ENCODE assay signal across 8 cellular contexts in genomic region chr7:55065079-55065478, GRCh38. TPM values are rescaled to one million over a fixed set of nuclear protein-coding genes. Genes with fewer than 3 reads are reported as not detected.
DNase-seq lines count a peak whose midpoint lies in the region; ATAC-seq and TF ChIP-seq lines count a peak whose summit lies in the region.

No MANE protein-coding gene starts in this region.

- TF ChIP-seq CTCF in GM13977 (IDR thresholded peaks at IDR 0.05; ENCODE audit: extremely low read depth, insufficient read depth, missing control alignments): no peak

- intact Hi-C loops in sciatic nerve (cut with DNase I): no loop called here

- peak; percentile 25 for DNase-seq in MV-4-11 (lab: John Stamatoyannopoulos, UW)
- DNase-seq in sciatic nerve (ENCODE audit: low spot score): no peak
- no peak for DNase-seq in NCI-H1694 (lab: John Stamatoyannopoulos, UW)
- DNase-seq in OCI-M2 (lab: John Stamatoyannopoulos, UW; ENCODE audit: unreplicated experiment): no peak
- DNase-seq in GM13977 (ENCODE audit: low spot score): no peak
- no peak for DNase-seq in NCI-H446 treated with DMSO at 0.1 percent for 48 hours (lab: John Stamatoyannopoulos, UW)

- in situ Hi-C loops in GM13977 (cut with MboI; ENCODE audit: low pct_unique_long_range_greater_than_20kb, low sequenced_read_pairs, unreplicated experiment): no loop called here

- ATAC-seq in GM21529 (IDR thresholded peaks at IDR 0.05; ENCODE audit: unreplicated experiment) (peak; percentile 64), esophagus mucosa (peak; percentile 91), sciatic nerve (peak; percentile 59)

RNA-seq across cellular contexts. Expression of gene EGFR, which starts 46.3 kb away (rescaled TPM):
- 101 TPM for total RNA-seq in esophagus mucosa
- total RNA-seq in sciatic nerve: 125 TPM
